Comparison of ENCODE assay signal across 9 cellular contexts in genomic region chr12:15001733-15002471, GRCh38. TPM values are rescaled to one million over a fixed set of nuclear protein-coding genes. Genes with fewer than 3 reads are reported as not detected.
DNase-seq lines count a peak whose midpoint lies in the region; ATAC-seq, FAIRE-seq and TF ChIP-seq lines count a peak whose summit lies in the region.
"Had no signal": no experiment of that assay in that cellular context is flagged by ENCODE, and none has a peak within 500 bp of the region (broad histone marks: within the 10 kb centered on the region; RNA-seq: fewer than 3 reads in every experiment).

No MANE protein-coding gene starts in this region.

- H3K18ac ChIP-seq in H1 (ENCODE audit: extremely low read depth, low read length), result no peak overlapping the region

- H2BK15ac ChIP-seq in H1 (ENCODE audit: low read length), result no peak overlapping the region

- no peak overlapping the region for H3K14ac ChIP-seq in H1 (ENCODE audit: insufficient read length)

- no peak overlapping the region for H4K91ac ChIP-seq in H1 (replicated peaks; ENCODE audit: insufficient read length, low read length)

- POLR2A ChIA-PET in H1 (lab: Charles Lee; ENCODE audit: partially characterized antibody), result interaction anchor here (1.3 kb wide), 1 partner anchor 228 kb away, joined by 3 read pairs; a partner anchor contains a TSS
- POLR2A ChIA-PET in CD8-positive, alpha-beta T cell (lab: Charles Lee), result interaction anchor here (1.1 kb wide), 1 partner anchor 65 kb away, joined by 3 read pairs; no protein-coding TSS in a partner anchor

- peaks cover 33% of the 10 kb centered on the region for H3K27me3 Mint-ChIP-seq in CD8-positive, alpha-beta T cell (ENCODE audit: low read depth)

- no peak overlapping the region for H3K4me3 Mint-ChIP-seq in CD8-positive, alpha-beta T cell
- H3K4me3 Mint-ChIP-seq: neural crest cell had no signal

- no peaks in the 10 kb centered on the region for H3K23me2 ChIP-seq in H1 (ENCODE audit: low read depth, low read length)

- TF ChIP-seq POLR2A in H1 (IDR thresholded peaks at IDR 0.05; ENCODE audit: control extremely low read depth in 1 of 2, low read depth in 2 of 2, low read length in 2 of 2), result no peak
- TF ChIP-seq POLR2A in lower leg skin (IDR thresholded peaks at IDR 0.05), result no peak

- TF ChIP-seq CTCF in H1 (IDR thresholded peaks at IDR 0.05; ENCODE audit: control extremely low read depth in 1 of 3, insufficient read depth in 1 of 3, low read depth in 1 of 3, low read length in 3 of 3) (no peak), lower leg skin (IDR thresholded peaks at IDR 0.05) (no peak)
- no peak for TF ChIP-seq CTCF in CD8-positive, alpha-beta T cell (IDR thresholded peaks at IDR 0.05)

- H3K4me3 ChIP-seq in H1 (ENCODE audit: extremely low read depth in 1 of 4, insufficient read depth in 2 of 4, low read depth in 3 of 4, low read length in 4 of 4), result no peak overlapping the region
- no peak overlapping the region for H3K4me3 ChIP-seq in lower leg skin (ENCODE audit: low read depth, poor library complexity, severe bottlenecking)
- H3K4me3 ChIP-seq in CD8-positive, alpha-beta T cell (ENCODE audit: low read depth, low read length), result no peak overlapping the region

- peaks cover 2 to 8% (median 3%) of the 10 kb centered on the region in 4 experiments; a peak in 4 of 7 replicates for H3K4me1 ChIP-seq in H1 (replicated peaks in 1 of 4; ENCODE audit: control insufficient read depth in 3 of 4, insufficient read depth in 4 of 4, low read length in 3 of 4)
- H3K4me1 ChIP-seq in CD8-positive, alpha-beta T cell (ENCODE audit: insufficient read depth, low read length), result no peaks in the 10 kb centered on the region

- H3K9me3 Mint-ChIP-seq in CD8-positive, alpha-beta T cell, result no peaks in the 10 kb centered on the region
- H3K9me3 Mint-ChIP-seq: neural crest cell had no signal

- H3K79me1 ChIP-seq in H1 (ENCODE audit: low read depth, low read length), result no peaks in the 10 kb centered on the region

- H3K9ac ChIP-seq in H1 (replicated peaks in 1 of 4; ENCODE audit: extremely low read depth in 1 of 4, low read depth in 3 of 4, low read length in 3 of 4), result no peak overlapping the region; a peak in 1 of 7 replicates

- no peak overlapping the region for H4K5ac ChIP-seq in H1 (ENCODE audit: insufficient read length, low read depth, low read length)

- peak; percentile 36 for FAIRE-seq in H1 (lab: Jason Lieb, UNC)

- no peaks in the 10 kb centered on the region for H3K36me3 ChIP-seq in H1 (ENCODE audit: control insufficient read depth in 2 of 4, insufficient read depth in 4 of 4, low read length in 3 of 4)
- H3K36me3 ChIP-seq in CD8-positive, alpha-beta T cell (ENCODE audit: insufficient read depth, low read length), result no peaks in the 10 kb centered on the region

- no peak overlapping the region for H2BK120ac ChIP-seq in H1 (replicated peaks; ENCODE audit: low read depth, low read length)

- no peak overlapping the region for H2BK20ac ChIP-seq in H1 (ENCODE audit: low read length)

- H3K79me2 ChIP-seq in H1 (ENCODE audit: control insufficient read depth in 1 of 2, insufficient read depth in 2 of 2, low read length in 2 of 2), result no peaks in the 10 kb centered on the region

- H3K9me3 ChIP-seq in H1 (ENCODE audit: insufficient read depth in 2 of 2, low read depth in 1 of 2, low read length in 1 of 2), result no peaks in the 10 kb centered on the region
- no peaks in the 10 kb centered on the region for H3K9me3 ChIP-seq in CD8-positive, alpha-beta T cell (ENCODE audit: low read length)

- H2AK5ac ChIP-seq in H1 (ENCODE audit: low read depth, low read length), result no peak overlapping the region

- H3K27ac ChIP-seq in H1 (ENCODE audit: low read depth, low read length), result no peak overlapping the region
- no peak overlapping the region for H3K27ac ChIP-seq in CD8-positive, alpha-beta T cell (ENCODE audit: low read depth, low read length)

- CTCF ChIA-PET in H1 (lab: Charles Lee; ENCODE audit: partially characterized antibody), result interaction anchor here (0.7 to 3.7 kb wide), 11 partner anchors 9 to 525 kb away, joined by 3 to 24 read pairs (median 5); partner anchors contain the start of genes ERP27 and RERG
- CTCF ChIA-PET in CD8-positive, alpha-beta T cell (lab: Charles Lee), result interaction anchor here (0.7 to 2.0 kb wide), 5 partner anchors 156 to 219 kb away, joined by 3 to 9 read pairs (median 5); partner anchors contain the start of gene RERG

- TF ChIP-seq EP300 in H1 (IDR thresholded peaks at IDR 0.05; ENCODE audit: borderline replicate concordance in 1 of 2, low read depth in 2 of 2, low read length in 2 of 2), result no peak

- TF ChIP-seq RAD21 in H1 (IDR thresholded peaks at IDR 0.05 in 1 of 2, conservative IDR thresholded peaks at IDR 0.05 in 1 of 2; ENCODE audit: low read depth in 2 of 2, low read length in 2 of 2), result peak; percentile 30 to 44; a peak in 3 of 4 replicates

- intact Hi-C loops in lower leg skin (cut with DNase I; ENCODE audit: low total_unique reads), result no loop called here
- intact Hi-C loops in CD8-positive, alpha-beta T cell (cut with DNase I, micrococcal nuclease), result no loop called here

- H2AFZ ChIP-seq in H1 (ENCODE audit: low read length), result peak overlapping the region; percentile 96

- no peaks in the 10 kb centered on the region for H3K4me1 Mint-ChIP-seq in CD8-positive, alpha-beta T cell (ENCODE audit: low read depth)

- no peaks in the 10 kb centered on the region for H3K27me3 ChIP-seq in H1 (replicated peaks in 1 of 4; ENCODE audit: control insufficient read depth in 3 of 4, extremely low read depth in 1 of 4, insufficient read depth in 3 of 4, low read length in 3 of 4)
- H3K27me3 ChIP-seq in CD8-positive, alpha-beta T cell (ENCODE audit: insufficient read depth, low read length), result no peaks in the 10 kb centered on the region

- peak overlapping the region in 1 of 2 experiments; percentile 11; a peak in 3 of 4 replicates for H3K4me2 ChIP-seq in H1 (ENCODE audit: insufficient read depth in 1 of 2, low read depth in 2 of 2, low read length in 2 of 2)

- H4K8ac ChIP-seq in H1 (ENCODE audit: extremely low read depth, insufficient read depth, low read length), result no peak overlapping the region

- no peak for ATAC-seq in CD8-positive, alpha-beta T cell
- ATAC-seq in GM19463 (IDR thresholded peaks at IDR 0.05; ENCODE audit: unreplicated experiment), result no peak

- no peak overlapping the region for H3K27ac Mint-ChIP-seq in CD8-positive, alpha-beta T cell

- H3K36me3 Mint-ChIP-seq in CD8-positive, alpha-beta T cell, result no peaks in the 10 kb centered on the region

- DNase-seq in NCI-H446 treated with DMSO at 0.1 percent for 48 hours (lab: John Stamatoyannopoulos, UW), result peak; percentile 81
- DNase-seq in H1 (ENCODE audit: low read depth in 1 of 2, low spot score in 2 of 2), result peak; percentile 33 to 54
- peak; percentile 53 to 86 for DNase-seq in lower leg skin (ENCODE audit: low spot score in 2 of 2)
- peak; percentile 64 for DNase-seq in superior temporal gyrus (ENCODE audit: extremely low spot score)
- no peak for DNase-seq in CD8-positive, alpha-beta T cell
- DNase-seq in HPDE6-E6E7 (ENCODE audit: extremely low spot score), result no peak
- no peak for DNase-seq in COR-L47 (lab: John Stamatoyannopoulos, UW)

- WGBS in H1 (ENCODE audit: extremely low coverage in 1 of 2, insufficient coverage in 1 of 2, insufficient read length in 1 of 2, insufficient replicate concordance in 2 of 2, low coverage in 1 of 2, low lambda C conversion rate in 2 of 2, missing lambda C conversion rate in 1 of 2), 2 experiments, result 55% methylated on average over 8 of the region's 8 CpGs; no CpG with 5 or more reads in 1 of the 2 experiments
- WGBS in lower leg skin, 2 donors, result 16 to 18% methylated on average over 8 of the region's 8 CpGs

- no peak overlapping the region for H3K56ac ChIP-seq in H1 (replicated peaks; ENCODE audit: insufficient read length, low read depth, low read length)

- no peak overlapping the region for H2BK12ac ChIP-seq in H1 (ENCODE audit: low read depth, low read length)

- H3K4ac ChIP-seq in H1 (replicated peaks; ENCODE audit: insufficient read length, low read depth, low read length), result no peak overlapping the region

- H3K23ac ChIP-seq in H1 (ENCODE audit: insufficient read length), result no peak overlapping the region

- no peak overlapping the region for H2BK5ac ChIP-seq in H1 (ENCODE audit: low read depth, low read length)

- no peaks in the 10 kb centered on the region for H4K20me1 ChIP-seq in H1 (replicated peaks in 1 of 2; ENCODE audit: control insufficient read depth in 1 of 2, insufficient read depth in 2 of 2, low read length in 2 of 2)

TF ChIP-seq in H1, 55 proteins besides CTCF, POLR2A, EP300 and RAD21 (continues in another document):
- TF ChIP-seq TBP (IDR thresholded peaks at IDR 0.05; ENCODE audit: low read depth, low read length), result peak; percentile 42; the same call in 1 of the 2 replicates
- TF ChIP-seq TAF1 (IDR thresholded peaks at IDR 0.05; ENCODE audit: low read depth, low read length), result 0 out of 2 replicates have a peak, but pooled peaks have one; percentile 35
- TF ChIP-seq RXRA (IDR thresholded peaks at IDR 0.05; ENCODE audit: insufficient read depth, low read depth, low read length), result no peak

RNA-seq across cellular contexts. Expression of gene PDE6H, which starts 29.1 kb away (rescaled TPM):
- total RNA-seq in H1 (2021; fragmentation: NEBNext Ultra II Directional; extraction: Animal tissue kit (Norgen Biotek cat#: 25700)), result not detected in 2 replicates
- polyA plus RNA-seq in H1 (2011; rRNA removed), result not detected in 2 replicates
- not detected for polyA plus RNA-seq in H1 (2011; cell fraction: cytosol; rRNA removed)
- not detected for polyA plus RNA-seq in H1 (2011; cell fraction: nucleus; rRNA removed)
- not detected in 4 replicates for polyA plus RNA-seq in H1 (2012, experiment 1 of 2)
- not detected for polyA plus RNA-seq in H1 (2012, experiment 2 of 2)
- polyA plus RNA-seq in H1 (2013, experiment 1 of 2), result not detected
- not detected for polyA plus RNA-seq in H1 (2013, experiment 2 of 2)
- not detected in 2 replicates for polyA minus RNA-seq in H1 (2011; rRNA and poly(A)+ RNA removed)
- polyA minus RNA-seq in H1 (2011; cell fraction: cytosol; rRNA and poly(A)+ RNA removed), result not detected
- not detected for polyA minus RNA-seq in H1 (2011; cell fraction: nucleus; rRNA and poly(A)+ RNA removed)
- not detected for total RNA-seq in lower leg skin
- total RNA-seq in CD8-positive, alpha-beta T cell, result not detected
- total RNA-seq: neural crest cell had no signal

RNA-seq across cellular contexts. Expression of gene ARHGDIB, which starts 40.5 kb away (rescaled TPM):
- total RNA-seq in H1 (2021; fragmentation: NEBNext Ultra II Directional; extraction: Animal tissue kit (Norgen Biotek cat#: 25700)), result 0.48 and 0.82 TPM in 2 replicates
- polyA plus RNA-seq in H1 (2011; rRNA removed), result 0.55 and 1.3 TPM in 2 replicates
- polyA plus RNA-seq in H1 (2011; cell fraction: cytosol; rRNA removed), result 0.39 TPM
- polyA plus RNA-seq in H1 (2011; cell fraction: nucleus; rRNA removed), result 0.17 TPM
- 1.1 to 1.2 TPM (median 1.1 TPM) in 4 replicates for polyA plus RNA-seq in H1 (2012, experiment 1 of 2)
- 0.38 TPM for polyA plus RNA-seq in H1 (2012, experiment 2 of 2)
- 1.6 TPM for polyA plus RNA-seq in H1 (2013, experiment 1 of 2)
- polyA plus RNA-seq in H1 (2013, experiment 2 of 2), result 1.8 TPM
- polyA minus RNA-seq in H1 (2011; rRNA and poly(A)+ RNA removed), result 1.1 TPM in 1 of 2 replicates, not detected in the other
- not detected for polyA minus RNA-seq in H1 (2011; cell fraction: cytosol; rRNA and poly(A)+ RNA removed)
- polyA minus RNA-seq in H1 (2011; cell fraction: nucleus; rRNA and poly(A)+ RNA removed), result not detected
- 10 to 100 TPM; 44.9 to 84.7 (median 82.1) TPM for total RNA-seq in lower leg skin
- total RNA-seq in CD8-positive, alpha-beta T cell, result 100 to 1,000 TPM; 769 to 790 TPM

Comparison
In these comparisons a context has a peak if more than half of its experiments do, and no peak if none do; other contexts are left out.
1. DNase-seq: peak in NCI-H446 treated with DMSO at 0.1 percent for 48 hours (single experiment), H1 (2 of 2), lower leg skin (2 of 2) and superior temporal gyrus (single experiment); none in CD8-positive, alpha-beta T cell (0 of 7), HPDE6-E6E7 (single experiment) and COR-L47 (single experiment).
2. RNA of gene ARHGDIB, which starts 40.5 kb away (total RNA-seq): 769 to 790 TPM in CD8-positive, alpha-beta T cell and 44.9 to 84.7 TPM in lower leg skin; 0.48 to 0.82 TPM in H1; every median in the first group is over 10 times any median in the second.